In genomic region chr11:68798221-68798813, GRCh38 we compare ENCODE assay signal across 8 cellular contexts. TPM values are rescaled to one million over a fixed set of nuclear protein-coding genes. Genes with fewer than 3 reads are reported as not detected.
A peak's percentile ranks its signal among the peaks of the same experiment; 100 is the strongest.
DNase-seq lines count a peak whose midpoint lies in the region; ATAC-seq and TF ChIP-seq lines count a peak whose summit lies in the region.
"Had no signal": no experiment of that assay in that cellular context is flagged by ENCODE, and none has a peak within 500 bp of the region (broad histone marks: within the 10 kb centered on the region; RNA-seq: fewer than 3 reads in every experiment).

No MANE protein-coding gene starts in this region.

- H3K9me3 ChIP-seq in Panc1 (ENCODE audit: control insufficient read depth, insufficient read depth, low read depth, low read length) (no peaks in the 10 kb centered on the region), ascending aorta (no peaks in the 10 kb centered on the region)

- no peak overlapping the region for H3K4me3 ChIP-seq in Panc1 (ENCODE audit: low read depth in 2 of 2, low read length in 2 of 2)
- H3K4me3 ChIP-seq in ascending aorta, result no peak overlapping the region

- in situ Hi-C loops in Panc1 (cut with HindIII; ENCODE audit: low pct_unique_long_range_greater_than_20kb, low sequenced_read_pairs), result no loop called here

- peaks cover 15% of the 10 kb centered on the region; the same call in 1 of the 2 replicates for H3K36me3 ChIP-seq in Panc1 (ENCODE audit: control insufficient read depth, insufficient read depth, low read length)
- H3K36me3 ChIP-seq in ascending aorta, result peaks cover 84 to 95% of the 10 kb centered on the region in 2 donors

- TF ChIP-seq CTCF in GM12874 (IDR thresholded peaks at IDR 0.05; ENCODE audit: insufficient read depth, low read depth, low read length) (peak; percentile 86), Panc1 (IDR thresholded peaks at IDR 0.05) (peak; percentile 92), ascending aorta (IDR thresholded peaks at IDR 0.05) (peak; percentile 18 to 51 (median 48))

- DNase-seq in Panc1 (ENCODE audit: low read depth, low spot score) (peak; percentile 7), ascending aorta (ENCODE audit: low spot score in 2 of 2) (no peak), left kidney (ENCODE audit: low read depth, low spot score) (peak; percentile 72)
- DNase-seq in stimulated activated naive CD8-positive, alpha-beta T cell treated with anti-CD3 and anti-CD28 coated beads, Interleukin-15, Interleukin-2, amounts not matched to agents 100 U/mL and 50 U/mL, for 24 hours, result peak; percentile 65

- ATAC-seq in Panc1, result peak; percentile 66
- ATAC-seq in stimulated activated naive CD8-positive, alpha-beta T cell treated with anti-CD3 and anti-CD28 coated beads, Interleukin-15, Interleukin-2, amounts not matched to agents 100 U/mL and 50 U/mL, for 24 hours, result no peak
- no peak for ATAC-seq in GM19463 (IDR thresholded peaks at IDR 0.05; ENCODE audit: unreplicated experiment)
- no peak for ATAC-seq in HG02642 (IDR thresholded peaks at IDR 0.05; ENCODE audit: poor library complexity, unreplicated experiment)

- no peaks in the 10 kb centered on the region for H3K4me1 ChIP-seq in Panc1 (ENCODE audit: control insufficient read depth, insufficient read depth, low read length)
- no peaks in the 10 kb centered on the region for H3K4me1 ChIP-seq in ascending aorta

- intact Hi-C loops in Panc1 (cut with micrococcal nuclease; ENCODE audit: unreplicated experiment), result no loop called here
- intact Hi-C loops in ascending aorta (cut with DNase I), result loop anchor here (2.0 kb wide), 1 partner anchor 44 kb away; no protein-coding TSS in a partner anchor

- POLR2A ChIA-PET in Panc1 (lab: Charles Lee), result no interaction called here

- H3K27me3 ChIP-seq in Panc1 (ENCODE audit: control insufficient read depth, insufficient read depth, low read length) (no peaks in the 10 kb centered on the region), ascending aorta (no peaks in the 10 kb centered on the region)

- H3K27ac ChIP-seq in Panc1 (ENCODE audit: low read length) (no peak overlapping the region), ascending aorta (no peak overlapping the region)

- CTCF ChIA-PET in Panc1 (lab: Charles Lee), result interaction anchor here (0.6 to 0.7 kb wide), 5 partner anchors 10 to 250 kb away, joined by 3 to 15 read pairs (median 3); no protein-coding TSS in a partner anchor

- no TSS peak for BruUV-seq in Panc1 (replicated peaks; lab: Mats Ljungman, UMichigan)

RNA-seq across cellular contexts. Expression of gene CPT1A, which starts 43.4 kb away (rescaled TPM):
- total RNA-seq in Panc1 (2021; ENCODE audit: unreplicated experiment) (153 TPM), ascending aorta (76.3 TPM)
- 119 TPM for polyA plus RNA-seq in Panc1 (2012; ENCODE audit: insufficient read length)

RNA-seq across cellular contexts. Expression of gene TESMIN, which starts 47.0 kb away (rescaled TPM):
- 47.6 TPM for total RNA-seq in Panc1 (2021; ENCODE audit: unreplicated experiment)
- 34.3 TPM for polyA plus RNA-seq in Panc1 (2012; ENCODE audit: insufficient read length)
- total RNA-seq in ascending aorta, result not detected
- total RNA-seq: skeletal muscle tissue had no signal

Comparison
In these comparisons a context has a peak if more than half of its experiments do, and no peak if none do; other contexts are left out.
1. DNase-seq: peak in Panc1 (single experiment), left kidney (single experiment) and stimulated activated naive CD8-positive, alpha-beta T cell treated with anti-CD3 and anti-CD28 coated beads, Interleukin-15, Interleukin-2, amounts not matched to agents 100 U/mL and 50 U/mL, for 24 hours (single experiment); none in ascending aorta (0 of 2).
2. RNA of gene TESMIN, which starts 47.0 kb away (total RNA-seq): 47.6 TPM in Panc1 (single experiment); not detected in ascending aorta (single experiment); every median in the first group is over 10 times any median in the second.
3. Peak in every context shown above with its lines, with median percentiles within 50 percentile points of each other: CTCF ChIP-seq.